Comparison of ENCODE assay signal across 11 cellular contexts in genomic region chr2:84870306-84870705, GRCh38. TPM values are rescaled to one million over a fixed set of nuclear protein-coding genes. Genes with fewer than 3 reads are reported as not detected.
A peak's percentile ranks its signal among the peaks of the same experiment; 100 is the strongest.
DNase-seq lines count a peak whose midpoint lies in the region; ATAC-seq and TF ChIP-seq lines count a peak whose summit lies in the region.
"Had no signal": no experiment of that assay in that cellular context is flagged by ENCODE, and none has a peak within 500 bp of the region (broad histone marks: within the 10 kb centered on the region; RNA-seq: fewer than 3 reads in every experiment).

No MANE protein-coding gene starts in this region.

- H3K36me3 ChIP-seq in naive thymus-derived CD4-positive, alpha-beta T cell (ENCODE audit: control insufficient read depth in 2 of 3, insufficient read depth in 3 of 3, low read length in 3 of 3): peaks cover 0 to 41% (median 9%) of the 10 kb centered on the region in 3 experiments
- no peaks in the 10 kb centered on the region for H3K36me3 ChIP-seq in spleen

- peak overlapping the region; percentile 24 for H3K27ac ChIP-seq in naive thymus-derived CD4-positive, alpha-beta T cell (ENCODE audit: low read depth, low read length)
- no peak overlapping the region for H3K27ac ChIP-seq in spleen
- H3K27ac ChIP-seq: PC-9 had no signal

- no peak for TF ChIP-seq POLR2A in spleen (IDR thresholded peaks at IDR 0.05)

- POLR2A ChIA-PET in activated CD4-positive, alpha-beta memory T cell treated with anti-CD3 and anti-CD28 coated beads for 36 hours (lab: Charles Lee): no interaction called here
- POLR2A ChIA-PET in activated CD4-positive, alpha-beta memory T cell treated with anti-CD3 and anti-CD28 coated beads, Interleukin-2, amount 10 ng/mL, durations not matched to agents 7 days and 5 days (lab: Charles Lee): interaction anchor here (1.0 to 1.6 kb wide), 4 partner anchors 9 to 55 kb away, joined by 3 to 7 read pairs (median 4); partner anchors contain the start of gene TRABD2A
- POLR2A ChIA-PET in WTC11 (lab: Charles Lee): no interaction called here
- POLR2A ChIA-PET in naive thymus-derived CD4-positive, alpha-beta T cell (lab: Charles Lee): interaction anchor here (0.6 to 6.3 kb wide), 7 partner anchors 10 to 373 kb away, joined by 3 to 54 read pairs (median 4); partner anchors contain the start of genes TMSB10 and TRABD2A

- no peaks in the 10 kb centered on the region for H3K27me3 Mint-ChIP-seq in activated CD4-positive, alpha-beta memory T cell treated with anti-CD3 and anti-CD28 coated beads for 36 hours
- no peaks in the 10 kb centered on the region for H3K27me3 Mint-ChIP-seq in activated CD4-positive, alpha-beta memory T cell treated with anti-CD3 and anti-CD28 coated beads, Interleukin-2, amount 10 ng/mL, durations not matched to agents 7 days and 5 days
- H3K27me3 Mint-ChIP-seq in WTC11 (ENCODE audit: low read depth): peaks cover 9% of the 10 kb centered on the region
- no peaks in the 10 kb centered on the region for H3K27me3 Mint-ChIP-seq in naive thymus-derived CD4-positive, alpha-beta T cell

- H3K4me3 Mint-ChIP-seq in activated CD4-positive, alpha-beta memory T cell treated with anti-CD3 and anti-CD28 coated beads for 36 hours: no peak overlapping the region
- H3K4me3 Mint-ChIP-seq in activated CD4-positive, alpha-beta memory T cell treated with anti-CD3 and anti-CD28 coated beads, Interleukin-2, amount 10 ng/mL, durations not matched to agents 7 days and 5 days: no peak overlapping the region
- no peak overlapping the region for H3K4me3 Mint-ChIP-seq in WTC11
- peak overlapping the region; percentile 15 to 89 (median 68) for H3K4me3 Mint-ChIP-seq in naive thymus-derived CD4-positive, alpha-beta T cell

- no peaks in the 10 kb centered on the region for H3K9me3 ChIP-seq in naive thymus-derived CD4-positive, alpha-beta T cell (ENCODE audit: control insufficient read depth in 2 of 3, low read length in 3 of 3)
- no peaks in the 10 kb centered on the region for H3K9me3 ChIP-seq in spleen

- peak; percentile 58 for ATAC-seq in GM21529 (IDR thresholded peaks at IDR 0.05; ENCODE audit: unreplicated experiment)
- peak; percentile 81 for ATAC-seq in WTC11
- no peak for ATAC-seq in naive thymus-derived CD4-positive, alpha-beta T cell
- no peak for ATAC-seq in HG03354 (IDR thresholded peaks at IDR 0.05; ENCODE audit: poor library complexity, severe bottlenecking, unreplicated experiment)

- no peaks in the 10 kb centered on the region for H3K27me3 ChIP-seq in naive thymus-derived CD4-positive, alpha-beta T cell (ENCODE audit: control insufficient read depth in 2 of 2, insufficient read depth in 2 of 2, low read length in 2 of 2)
- H3K27me3 ChIP-seq in spleen (replicated peaks in 1 of 7): no peaks in the 10 kb centered on the region

- peaks cover 69% of the 10 kb centered on the region for H3K4me1 Mint-ChIP-seq in activated CD4-positive, alpha-beta memory T cell treated with anti-CD3 and anti-CD28 coated beads for 36 hours (ENCODE audit: low read depth)
- peaks cover 51% of the 10 kb centered on the region for H3K4me1 Mint-ChIP-seq in activated CD4-positive, alpha-beta memory T cell treated with anti-CD3 and anti-CD28 coated beads, Interleukin-2, amount 10 ng/mL, durations not matched to agents 7 days and 5 days
- no peaks in the 10 kb centered on the region for H3K4me1 Mint-ChIP-seq in WTC11
- peaks cover 34 to 97% (median 87%) of the 10 kb centered on the region in 7 donors for H3K4me1 Mint-ChIP-seq in naive thymus-derived CD4-positive, alpha-beta T cell

- H3K9me3 Mint-ChIP-seq in activated CD4-positive, alpha-beta memory T cell treated with anti-CD3 and anti-CD28 coated beads for 36 hours: peaks cover 2% of the 10 kb centered on the region
- H3K9me3 Mint-ChIP-seq in activated CD4-positive, alpha-beta memory T cell treated with anti-CD3 and anti-CD28 coated beads, Interleukin-2, amount 10 ng/mL, durations not matched to agents 7 days and 5 days: no peaks in the 10 kb centered on the region
- H3K9me3 Mint-ChIP-seq in WTC11: peaks cover 3% of the 10 kb centered on the region; the same call in 1 of the 2 replicates
- H3K9me3 Mint-ChIP-seq in naive thymus-derived CD4-positive, alpha-beta T cell: peaks cover 0 to 4% (median 2%) of the 10 kb centered on the region in 11 donors

- peak overlapping the region; percentile 26 for H3K27ac Mint-ChIP-seq in activated CD4-positive, alpha-beta memory T cell treated with anti-CD3 and anti-CD28 coated beads for 36 hours
- H3K27ac Mint-ChIP-seq in activated CD4-positive, alpha-beta memory T cell treated with anti-CD3 and anti-CD28 coated beads, Interleukin-2, amount 10 ng/mL, durations not matched to agents 7 days and 5 days: no peak overlapping the region
- H3K27ac Mint-ChIP-seq in WTC11: no peak overlapping the region
- H3K27ac Mint-ChIP-seq in naive thymus-derived CD4-positive, alpha-beta T cell: peak overlapping the region in 8 of 9 donors; percentile 33 to 98 (median 92)

- TF ChIP-seq CTCF in WTC11 (IDR thresholded peaks at IDR 0.05) (no peak), foreskin fibroblast (IDR thresholded peaks at IDR 0.05; ENCODE audit: low read depth, low read length) (no peak), spleen (IDR thresholded peaks at IDR 0.05 in 8 of 11, conservative IDR thresholded peaks at IDR 0.05 in 3 of 11) (peak in 1 of 11 experiments; percentile 16)

- 70 to 90% (median 84%) methylated on average over 7 to 11 of the region's 11 CpGs for WGBS in spleen, 5 donors

- H3K4me3 ChIP-seq in naive thymus-derived CD4-positive, alpha-beta T cell (ENCODE audit: low read length): no peak overlapping the region
- H3K4me3 ChIP-seq in foreskin fibroblast (ENCODE audit: low read depth in 1 of 2, low read length in 2 of 2) (no peak overlapping the region), spleen (no peak overlapping the region)
- H3K4me3 ChIP-seq: lung, PC-9 had no signal

- DNase-seq in activated CD4-positive, alpha-beta memory T cell treated with anti-CD3 and anti-CD28 coated beads for 36 hours: no peak
- no peak for DNase-seq in activated CD4-positive, alpha-beta memory T cell treated with anti-CD3 and anti-CD28 coated beads, Interleukin-2, amount 10 ng/mL, durations not matched to agents 7 days and 5 days
- DNase-seq in WTC11 (ENCODE audit: low spot score) (no peak), foreskin fibroblast (no peak), spleen (no peak)
- no peak for DNase-seq in naive thymus-derived CD4-positive, alpha-beta T cell
- DNase-seq: PC-9, T-helper 9 cell had no signal

- peaks cover 2 to 75% of the 10 kb centered on the region in 2 donors for H3K4me1 ChIP-seq in naive thymus-derived CD4-positive, alpha-beta T cell (ENCODE audit: control insufficient read depth in 2 of 2, insufficient read depth in 2 of 2, low read length in 2 of 2)
- peaks cover 0 to 7% (median under 1%) of the 10 kb centered on the region in 6 donors for H3K4me1 ChIP-seq in spleen

- intact Hi-C loops in activated CD4-positive, alpha-beta memory T cell treated with anti-CD3 and anti-CD28 coated beads for 36 hours (cut with micrococcal nuclease): no loop called here
- intact Hi-C loops in naive thymus-derived CD4-positive, alpha-beta T cell (cut with micrococcal nuclease): loop anchor here in 1 of 2 donors (1.0 kb wide), 1 partner anchor 55 kb away; no protein-coding TSS in a partner anchor
- intact Hi-C loops in spleen (cut with DNase I; ENCODE audit: low total_unique reads): no loop called here

- peaks cover 21% of the 10 kb centered on the region for H3K36me3 Mint-ChIP-seq in activated CD4-positive, alpha-beta memory T cell treated with anti-CD3 and anti-CD28 coated beads for 36 hours
- peaks cover 31% of the 10 kb centered on the region for H3K36me3 Mint-ChIP-seq in activated CD4-positive, alpha-beta memory T cell treated with anti-CD3 and anti-CD28 coated beads, Interleukin-2, amount 10 ng/mL, durations not matched to agents 7 days and 5 days (ENCODE audit: low read depth)
- H3K36me3 Mint-ChIP-seq in WTC11: no peaks in the 10 kb centered on the region
- peaks cover 13 to 55% (median 47%) of the 10 kb centered on the region in 5 donors for H3K36me3 Mint-ChIP-seq in naive thymus-derived CD4-positive, alpha-beta T cell

- CTCF ChIA-PET in activated CD4-positive, alpha-beta memory T cell treated with anti-CD3 and anti-CD28 coated beads for 36 hours (lab: Charles Lee): interaction anchor here (1.8 to 2.6 kb wide), 2 partner anchors 10 to 55 kb away, joined by 8 read pairs; partner anchors contain the start of gene TRABD2A
- CTCF ChIA-PET in activated CD4-positive, alpha-beta memory T cell treated with anti-CD3 and anti-CD28 coated beads, Interleukin-2, amount 10 ng/mL, durations not matched to agents 7 days and 5 days (lab: Charles Lee): interaction anchor here (0.9 to 3.9 kb wide), 5 partner anchors 10 to 430 kb away, joined by 3 to 21 read pairs (median 3); partner anchors contain the start of gene TRABD2A
- CTCF ChIA-PET in WTC11 (lab: Charles Lee): interaction anchor here (1.0 to 2.5 kb wide), 5 partner anchors 9 to 376 kb away, joined by 3 to 16 read pairs (median 7); no protein-coding TSS in a partner anchor
- CTCF ChIA-PET in naive thymus-derived CD4-positive, alpha-beta T cell (lab: Charles Lee): interaction anchor here (0.6 to 0.9 kb wide), 5 partner anchors 12 to 428 kb away, joined by 3 to 4 read pairs (median 3); no protein-coding TSS in a partner anchor

TF ChIP-seq in WTC11, 78 proteins besides CTCF, POLR2A, EP300 and RAD21:
- TF ChIP-seq JUN (CRISPR knock-in tag; IDR thresholded peaks at IDR 0.05): no peak

RNA-seq across cellular contexts. Expression of gene TRABD2A, which starts 10.6 kb away (rescaled TPM):
- total RNA-seq in activated CD4-positive, alpha-beta memory T cell treated with anti-CD3 and anti-CD28 coated beads for 36 hours: 10 to 100 TPM; 29.6 to 30.1 TPM
- 10 to 100 TPM; 35.9 to 38.3 TPM for total RNA-seq in activated CD4-positive, alpha-beta memory T cell treated with anti-CD3 and anti-CD28 coated beads, Interleukin-2, amount 10 ng/mL, durations not matched to agents 7 days and 5 days
- 7.1 to 12.1 TPM (median 7.5 TPM) in 3 replicates for total RNA-seq in WTC11 (2021)
- total RNA-seq in naive thymus-derived CD4-positive, alpha-beta T cell: 100 to 1,000 TPM in 4 of 5 experiments, 10 to 100 TPM in 1; 75.0 to 288 (median 182) TPM
- 100 to 1,000 TPM; 119 to 204 TPM for polyA plus RNA-seq in naive thymus-derived CD4-positive, alpha-beta T cell
- 10 to 100 TPM in 2 of 7 donors, 1 to 10 TPM in 5; 5.4 to 12.5 (median 9.2) TPM for total RNA-seq in spleen
- 1 to 10 TPM; 4.5 to 8.6 (median 5.0) TPM for polyA plus RNA-seq in spleen

RNA-seq across cellular contexts. Expression of gene TMSB10, which starts 35.1 kb away (rescaled TPM):
- total RNA-seq in activated CD4-positive, alpha-beta memory T cell treated with anti-CD3 and anti-CD28 coated beads for 36 hours: 1,000 to 10,000 TPM; 2,535 to 2,567 TPM
- 1,000 to 10,000 TPM; 5,686 to 5,768 TPM for total RNA-seq in activated CD4-positive, alpha-beta memory T cell treated with anti-CD3 and anti-CD28 coated beads, Interleukin-2, amount 10 ng/mL, durations not matched to agents 7 days and 5 days
- total RNA-seq in WTC11 (2021) (869 to 943 TPM (median 911 TPM) in 3 replicates), spleen (1,000 to 10,000 TPM; 1,416 to 3,222 (median 1,664) TPM)
- 1,000 to 10,000 TPM; 1,492 to 5,756 (median 1,578) TPM for total RNA-seq in naive thymus-derived CD4-positive, alpha-beta T cell
- polyA plus RNA-seq in naive thymus-derived CD4-positive, alpha-beta T cell: 1,000 to 10,000 TPM; 6,721 to 8,256 TPM
- 1,000 to 10,000 TPM; 2,869 to 3,827 (median 3,008) TPM for polyA plus RNA-seq in spleen

Comparison
In these comparisons a context has a peak if more than half of its experiments do, and no peak if none do; other contexts are left out.
1. H3K27ac Mint-ChIP-seq: peak in activated CD4-positive, alpha-beta memory T cell treated with anti-CD3 and anti-CD28 coated beads for 36 hours (single experiment) and naive thymus-derived CD4-positive, alpha-beta T cell (8 of 9); none in activated CD4-positive, alpha-beta memory T cell treated with anti-CD3 and anti-CD28 coated beads, Interleukin-2, amount 10 ng/mL, durations not matched to agents 7 days and 5 days (single experiment) and WTC11 (single experiment).
2. POLR2A ChIA-PET loops: an anchor here in activated CD4-positive, alpha-beta memory T cell treated with anti-CD3 and anti-CD28 coated beads, Interleukin-2, amount 10 ng/mL, durations not matched to agents 7 days and 5 days (1.0 to 1.6 kb wide) and naive thymus-derived CD4-positive, alpha-beta T cell (0.6 to 6.3 kb wide); none called in activated CD4-positive, alpha-beta memory T cell treated with anti-CD3 and anti-CD28 coated beads for 36 hours and WTC11.
3. H3K4me3 Mint-ChIP-seq: peak in naive thymus-derived CD4-positive, alpha-beta T cell (10 of 10); none in activated CD4-positive, alpha-beta memory T cell treated with anti-CD3 and anti-CD28 coated beads for 36 hours (single experiment), activated CD4-positive, alpha-beta memory T cell treated with anti-CD3 and anti-CD28 coated beads, Interleukin-2, amount 10 ng/mL, durations not matched to agents 7 days and 5 days (single experiment) and WTC11 (single experiment).
4. ATAC-seq: peak in GM21529 (single experiment) and WTC11 (single experiment); none in naive thymus-derived CD4-positive, alpha-beta T cell (single experiment) and HG03354 (single experiment).